In genomic region chr4:130147618-130148017, GRCh38 we compare ENCODE assay signal across 31 cellular contexts.
DNase-seq lines count a peak whose midpoint lies in the region; ATAC-seq lines count a peak whose summit lies in the region.
"Had no signal": no experiment of that assay in that cellular context is flagged by ENCODE, and none has a peak within 500 bp of the region (broad histone marks: within the 10 kb centered on the region; RNA-seq: fewer than 3 reads in every experiment).

No MANE protein-coding gene starts in this region.

- H3K27ac ChIP-seq in layer of hippocampus (ENCODE audit: low read depth, low read length), result peak overlapping the region; percentile 59
- H3K27ac ChIP-seq: cardiac muscle cell, left lung, right atrium auricular region, transverse colon had no signal

- DNase-seq in NCI-H146 (lab: John Stamatoyannopoulos, UW) (peak; percentile 4), NCI-H146 treated with DMSO at 0.1 percent for 48 hours (lab: John Stamatoyannopoulos, UW; ENCODE audit: unreplicated experiment) (no peak), astrocyte of the hippocampus (ENCODE audit: low read depth, low spot score) (peak; percentile 2), putamen (ENCODE audit: low spot score) (peak; percentile 26), SW480 (ENCODE audit: low spot score) (no peak), EL (no peak)
- DNase-seq: activated CD4-positive, alpha-beta T cell treated with anti-CD3 and anti-CD28 coated beads, Interleukin-2, amount 50 U/mL, for 48 hours; activated CD8-positive, alpha-beta memory T cell treated with anti-CD3 and anti-CD28 coated beads, Interleukin-2, amount 50 U/mL, for 4 hours; CD4-positive, alpha-beta memory T cell; cortex of kidney; DMS 273 treated with DMSO at 0.1 percent for 48 hours; effector memory CD8-positive, alpha-beta T cell; GDM1; immature natural killer cell; KG1; left lung; MM.1S; naive B cell; NCI-H1436; NCI-H2107; NCI-H524 treated with DMSO at 0.1 percent for 48 hours; SIG-M5; stimulated activated CD4-positive, alpha-beta T cell treated with anti-CD3 and anti-CD28 coated beads, Interleukin-2, amount 100 ng/mL, for 24 hours; SW 1271; transverse colon had no signal

- H3K27me3 ChIP-seq in layer of hippocampus (ENCODE audit: control insufficient read depth, insufficient read depth, low read length), result no peaks in the 10 kb centered on the region
- H3K27me3 ChIP-seq: cardiac muscle cell, left lung, right atrium auricular region, transverse colon had no signal

- no peak for ATAC-seq in GM19328 (IDR thresholded peaks at IDR 0.05; ENCODE audit: unreplicated experiment)
- ATAC-seq: activated T-helper 17 cell treated with anti-CD3 and anti-CD28 coated beads, Interleukin-2, amount 50 U/mL, for 72 hours; effector memory CD8-positive, alpha-beta T cell; HCT116; left lung had no signal

Comparison
In these comparisons a context has a peak if more than half of its experiments do, and no peak if none do; other contexts are left out.
1. DNase-seq: peak in NCI-H146 (single experiment), astrocyte of the hippocampus (single experiment) and putamen (single experiment); none in NCI-H146 treated with DMSO at 0.1 percent for 48 hours (single experiment), SW480 (single experiment) and EL (single experiment).